In the genomic region with DNA sequence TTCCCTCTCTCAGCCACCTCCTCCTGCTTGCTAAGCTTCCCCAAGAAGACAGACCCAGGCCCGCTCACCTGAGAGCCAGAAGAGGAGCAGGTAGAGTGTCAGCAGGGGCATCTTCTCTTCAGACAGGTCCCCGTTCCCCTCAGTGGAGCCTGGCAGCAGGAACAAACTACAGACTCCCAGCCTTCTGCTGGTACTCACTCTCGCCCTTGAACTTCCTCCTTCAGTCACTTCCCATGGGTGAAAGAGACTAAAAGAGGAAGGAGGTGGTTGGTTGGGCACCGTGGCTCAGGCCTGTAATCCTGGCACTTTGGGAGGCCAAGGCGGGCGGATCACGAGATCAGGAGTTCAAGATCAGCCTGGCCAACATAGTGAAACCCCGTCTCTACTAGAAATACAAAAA, we compare ENCODE assay signal across 14 cellular contexts. TPM values are rescaled to one million over a fixed set of nuclear protein-coding genes. Genes with fewer than 3 reads are reported as not detected.
A peak's percentile ranks its signal among the peaks of the same experiment; 100 is the strongest.
DNase-seq lines count a peak whose midpoint lies in the region; ATAC-seq and TF ChIP-seq lines count a peak whose summit lies in the region.
"Had no signal": no experiment of that assay in that cellular context is flagged by ENCODE, and none has a peak within 500 bp of the region (broad histone marks: within the 10 kb centered on the region; RNA-seq: fewer than 3 reads in every experiment).

Gene CD300LF, minus strand, starts transcription at position 168 of the 400 bp plus-strand sequence. Its CDS starts 57 bp downstream, at position 111.

- no peak within 1 kb of the TSS for H3K4me3 Mint-ChIP-seq in glutamatergic neuron (ENCODE audit: unreplicated experiment)

- H3K36me3 ChIP-seq in colonic mucosa = no peaks in the 10 kb centered on the region
- no peaks in the 10 kb centered on the region for H3K36me3 ChIP-seq in GM23248 (ENCODE audit: low read depth)

- no peaks in the 10 kb centered on the region for H3K9me2 ChIP-seq in GM23248 (ENCODE audit: insufficient read depth)

- DNase-seq in Ammon's horn (ENCODE audit: low spot score) (peak; percentile 68), MV-4-11 (lab: John Stamatoyannopoulos, UW) (peak; percentile 96), colonic mucosa (peak; percentile 22), midbrain (lab: John Stamatoyannopoulos, UW) (peak; percentile 38), NCI-H1048 (lab: John Stamatoyannopoulos, UW) (no peak), GM23248 (no peak), glutamatergic neuron (no peak)
- DNase-seq: activated CD8-positive, alpha-beta memory T cell treated with anti-CD3 and anti-CD28 coated beads for 24 hours; activated naive CD4-positive, alpha-beta T cell treated with anti-CD3 and anti-CD28 coated beads, Interleukin-2, amount 50 U/mL, for 16 hours; cerebellar nuclear complex; DND-41; PC-9; stimulated activated CD8-positive, alpha-beta memory T cell treated with anti-CD3 and anti-CD28 coated beads, Interleukin-4, amount 100 ng/mL, for 48 hours had no signal

- in situ Hi-C loops in GM23248 (cut with MboI) = no loop called here

- ATAC-seq in HG03439 (IDR thresholded peaks at IDR 0.05; ENCODE audit: unreplicated experiment) = no peak

- H3K4me1 ChIP-seq in colonic mucosa (no peaks in the 10 kb centered on the region), GM23248 (ENCODE audit: insufficient read depth) (no peaks in the 10 kb centered on the region)

- H3K4me3 ChIP-seq in colonic mucosa (no peak within 1 kb of the TSS), GM23248 (no peak within 1 kb of the TSS)
- H3K4me3 ChIP-seq: PC-9 had no signal

- no peaks in the 10 kb centered on the region for H3K4me1 Mint-ChIP-seq in glutamatergic neuron (ENCODE audit: low read depth, unreplicated experiment)

- no peak for TF ChIP-seq CTCF in colonic mucosa (IDR thresholded peaks at IDR 0.05)
- no peak for TF ChIP-seq CTCF in glutamatergic neuron (IDR thresholded peaks at IDR 0.05; ENCODE audit: partially characterized antibody, unreplicated experiment)

- H3K27me3 ChIP-seq in colonic mucosa (no peaks in the 10 kb centered on the region), GM23248 (replicated peaks; ENCODE audit: insufficient read depth) (peaks cover 29% of the 10 kb centered on the region)

- no peaks in the 10 kb centered on the region for H3K36me3 Mint-ChIP-seq in glutamatergic neuron (ENCODE audit: unreplicated experiment)

- H3F3A ChIP-seq in GM23248 (ENCODE audit: insufficient read depth) = no peaks in the 10 kb centered on the region

- H3K9me3 ChIP-seq in colonic mucosa (no peaks in the 10 kb centered on the region), GM23248 (ENCODE audit: low read depth) (no peaks in the 10 kb centered on the region)

- H3K4me2 ChIP-seq in GM23248 (ENCODE audit: unreplicated experiment) = no peak within 1 kb of the TSS
- H3K4me2 ChIP-seq: PC-9 had no signal

- no peak within 1 kb of the TSS for H3K27ac Mint-ChIP-seq in glutamatergic neuron (ENCODE audit: unreplicated experiment)

- peaks cover 2% of the 10 kb centered on the region for H3K9me3 Mint-ChIP-seq in glutamatergic neuron (ENCODE audit: unreplicated experiment)

- WGBS in GM23248 (ENCODE audit: low coverage in 1 of 2, low lambda C conversion rate in 2 of 2, missing lambda C conversion rate in 2 of 2), 2 experiments = 32 to 46% methylated on average over 8 of the region's 8 CpGs

- H3K27me3 Mint-ChIP-seq in glutamatergic neuron (ENCODE audit: unreplicated experiment) = no peaks in the 10 kb centered on the region

- no peaks in the 10 kb centered on the region for H4K20me1 ChIP-seq in GM23248 (ENCODE audit: insufficient read depth)

- H3K9ac ChIP-seq in colonic mucosa (ENCODE audit: low read depth in 2 of 2, low read length in 2 of 2) = no peak within 1 kb of the TSS
- H3K9ac ChIP-seq in GM23248 = no peak within 1 kb of the TSS

- no peak within 1 kb of the TSS for H2AFZ ChIP-seq in GM23248
- H2AFZ ChIP-seq: PC-9 had no signal

- intact Hi-C loops in colonic mucosa (cut with DNase I) = no loop called here

- H3K27ac ChIP-seq in colonic mucosa (no peak within 1 kb of the TSS), GM23248 (no peak within 1 kb of the TSS)
- H3K27ac ChIP-seq: PC-9 had no signal

- no peaks in the 10 kb centered on the region for H3K79me2 ChIP-seq in GM23248 (ENCODE audit: insufficient read depth)

RNA-seq across cellular contexts. Expression of gene CD300LF, which starts in this region (rescaled TPM):
- total RNA-seq in colonic mucosa = 1 to 10 TPM; 1.0 to 1.1 TPM
- total RNA-seq in GM23248 (2014; rRNA removed; shearing (Covaris generic)) = not detected in 2 replicates
- polyA plus RNA-seq in GM23248 (2016; fragmentation: Nextera tagmentation; extraction: Ambion mirVana) = not detected in 2 replicates
- total RNA-seq in glutamatergic neuron (ENCODE audit: unreplicated experiment) = not detected
- total RNA-seq: PC-9 had no signal

Comparison
In these comparisons a context has a peak if more than half of its experiments do, and no peak if none do; other contexts are left out.
1. DNase-seq: peak in Ammon's horn (single experiment), MV-4-11 (single experiment), colonic mucosa (single experiment) and midbrain (single experiment); none in NCI-H1048 (single experiment), GM23248 (single experiment) and glutamatergic neuron (single experiment).